In genomic region chr15:55681631-55682030, GRCh38 we compare ENCODE assay signal across 21 cellular contexts.
A peak's percentile ranks its signal among the peaks of the same experiment; 100 is the strongest.
DNase-seq lines count a peak whose midpoint lies in the region; ATAC-seq and TF ChIP-seq lines count a peak whose summit lies in the region.
"Had no signal": no experiment of that assay in that cellular context is flagged by ENCODE, and none has a peak within 500 bp of the region (broad histone marks: within the 10 kb centered on the region; RNA-seq: fewer than 3 reads in every experiment).

No MANE protein-coding gene starts in this region.

- 49 to 67% methylated on average over 5 of the region's 5 CpGs for WGBS in transverse colon (ENCODE audit: low coverage in 1 of 2), 2 donors

- H3K27me3 ChIP-seq in OCI-LY3 (ENCODE audit: low read depth, low read length): no peaks in the 10 kb centered on the region
- no peaks in the 10 kb centered on the region for H3K27me3 ChIP-seq in transverse colon
- H3K27me3 ChIP-seq: right atrium auricular region had no signal

- ATAC-seq in GM19395 (IDR thresholded peaks at IDR 0.05; ENCODE audit: unreplicated experiment) (peak; percentile 65), HG03025 (IDR thresholded peaks at IDR 0.05; ENCODE audit: low FRiP score, unreplicated experiment) (peak; percentile 61), esophagus mucosa (no peak), GM19397 (IDR thresholded peaks at IDR 0.05; ENCODE audit: unreplicated experiment) (no peak)
- ATAC-seq: activated T-cell treated with anti-CD3 and anti-CD28 coated beads, Interleukin-2, amount 50 U/mL, for 4 hours; K562; T-helper 17 cell had no signal

- H3K79me2 ChIP-seq in OCI-LY3 (ENCODE audit: low read length): no peaks in the 10 kb centered on the region

- in situ Hi-C loops in GM13977 (cut with MboI; ENCODE audit: low pct_unique_long_range_greater_than_20kb, low sequenced_read_pairs, unreplicated experiment): no loop called here
- in situ Hi-C loops in transverse colon (cut with MboI; ENCODE audit: low pct_ligation_motif_present in 1 of 4, low pct_unique_long_range_greater_than_20kb in 1 of 4, low sequenced_read_pairs in 3 of 4): no loop called here

- H3K27ac ChIP-seq in OCI-LY3 (ENCODE audit: low read length) (no peak overlapping the region), transverse colon (no peak overlapping the region)
- H3K27ac ChIP-seq: right atrium auricular region, RWPE1, thoracic aorta had no signal

- H3K9me3 ChIP-seq in OCI-LY3 (ENCODE audit: insufficient read depth, low read length) (no peaks in the 10 kb centered on the region), transverse colon (no peaks in the 10 kb centered on the region)
- H3K9me3 ChIP-seq: right atrium auricular region, thoracic aorta had no signal

- H3K9ac ChIP-seq in OCI-LY3 (ENCODE audit: low read length): peak overlapping the region; percentile 2; the same call in 1 of the 2 replicates

- peaks cover 20% of the 10 kb centered on the region for H3K4me1 ChIP-seq in OCI-LY3 (ENCODE audit: low read length)
- H3K4me1 ChIP-seq in transverse colon: no peaks in the 10 kb centered on the region
- H3K4me1 ChIP-seq: right atrium auricular region had no signal

- no peaks in the 10 kb centered on the region for H4K20me1 ChIP-seq in OCI-LY3 (ENCODE audit: insufficient read depth, low read length)

- H3K4me3 ChIP-seq in OCI-LY3 (ENCODE audit: low read length) (peak overlapping the region; percentile 41), transverse colon (no peak overlapping the region)
- H3K4me3 ChIP-seq: K562, right atrium auricular region, thoracic aorta had no signal

- H3K4me2 ChIP-seq in OCI-LY3 (ENCODE audit: low read length): peak overlapping the region; percentile 51

- intact Hi-C loops in transverse colon (cut with DNase I; ENCODE audit: low total_unique reads): no loop called here

- H3K36me3 ChIP-seq in OCI-LY3 (replicated peaks; ENCODE audit: low read depth, low read length) (no peaks in the 10 kb centered on the region), transverse colon (no peaks in the 10 kb centered on the region)
- H3K36me3 ChIP-seq: right atrium auricular region, thoracic aorta had no signal

- H2AFZ ChIP-seq in OCI-LY3 (ENCODE audit: low read depth, low read length): no peak overlapping the region

- no peak for TF ChIP-seq POLR2A in transverse colon (IDR thresholded peaks at IDR 0.05)

- peak; percentile 14 for DNase-seq in GM13977 (ENCODE audit: low spot score)
- no peak for DNase-seq in transverse colon
- no peak for DNase-seq in NCI-H2171 treated with DMSO at 0.1 percent for 48 hours (lab: John Stamatoyannopoulos, UW)
- DNase-seq: activated CD4-positive, alpha-beta T cell treated with anti-CD3 and anti-CD28 coated beads for 1 hour; activated T-cell treated with anti-CD3 and anti-CD28 coated beads, Interleukin-2, amount 50 U/mL, for 4 hours; AML-193; amniotic stem cell; immature natural killer cell; mesenchymal stem cell; NCI-H1930; stimulated activated CD4-positive, alpha-beta T cell treated with anti-CD3 and anti-CD28 coated beads, Interleukin-2, amount 100 ng/mL, for 24 hours; T-helper 17 cell had no signal

- no peak for TF ChIP-seq EP300 in transverse colon (IDR thresholded peaks at IDR 0.05; ENCODE audit: low read depth)

- TF ChIP-seq CTCF in GM13977 (IDR thresholded peaks at IDR 0.05; ENCODE audit: extremely low read depth, insufficient read depth, missing control alignments) (no peak), OCI-LY3 (IDR thresholded peaks at IDR 0.05; ENCODE audit: low read depth, low read length) (no peak), transverse colon (IDR thresholded peaks at IDR 0.05) (no peak)

Comparison
In these comparisons a context has a peak if more than half of its experiments do, and no peak if none do; other contexts are left out.
1. ATAC-seq: peak in GM19395 (single experiment) and HG03025 (single experiment); none in esophagus mucosa (single experiment) and GM19397 (single experiment).